In genomic region chr2:190432567-190433231, GRCh38 we compare ENCODE assay signal across 15 cellular contexts. TPM values are rescaled to one million over a fixed set of nuclear protein-coding genes. Genes with fewer than 3 reads are reported as not detected.
DNase-seq lines count a peak whose midpoint lies in the region; ATAC-seq and TF ChIP-seq lines count a peak whose summit lies in the region.
"Had no signal": no experiment of that assay in that cellular context is flagged by ENCODE, and none has a peak within 500 bp of the region (broad histone marks: within the 10 kb centered on the region; RNA-seq: fewer than 3 reads in every experiment).

No MANE protein-coding gene starts in this region.

- H3K4me1 Mint-ChIP-seq in activated T-helper 17 cell treated with anti-CD3 and anti-CD28 coated beads, Interleukin-2, amount 50 U/mL, for 72 hours: peaks cover 26% of the 10 kb centered on the region
- peaks cover 30 to 77% (median 65%) of the 10 kb centered on the region in 4 donors for H3K4me1 Mint-ChIP-seq in naive thymus-derived CD8-positive, alpha-beta T cell

- H3K9me3 Mint-ChIP-seq in activated T-helper 17 cell treated with anti-CD3 and anti-CD28 coated beads, Interleukin-2, amount 50 U/mL, for 72 hours: no peaks in the 10 kb centered on the region
- peaks cover 0 to 5% (median 0%) of the 10 kb centered on the region in 9 donors for H3K9me3 Mint-ChIP-seq in naive thymus-derived CD8-positive, alpha-beta T cell

- peaks cover 38% of the 10 kb centered on the region for H3K36me3 Mint-ChIP-seq in activated T-helper 17 cell treated with anti-CD3 and anti-CD28 coated beads, Interleukin-2, amount 50 U/mL, for 72 hours (ENCODE audit: low read depth)
- H3K36me3 Mint-ChIP-seq in naive thymus-derived CD8-positive, alpha-beta T cell: peaks cover 18 to 52% (median 31%) of the 10 kb centered on the region in 3 donors

- no peak overlapping the region for H3K4me3 ChIP-seq in GM12865 (ENCODE audit: low read depth, low read length)

- no peak for TF ChIP-seq CTCF in GM12865 (IDR thresholded peaks at IDR 0.05; ENCODE audit: insufficient read depth, low read depth, low read length, missing control alignments)
- no peak for TF ChIP-seq CTCF in GM20000 (IDR thresholded peaks at IDR 0.05; ENCODE audit: extremely low read depth, missing control alignments)

- H3K4me3 Mint-ChIP-seq in activated T-helper 17 cell treated with anti-CD3 and anti-CD28 coated beads, Interleukin-2, amount 50 U/mL, for 72 hours: peak overlapping the region; percentile 10
- H3K4me3 Mint-ChIP-seq in naive thymus-derived CD8-positive, alpha-beta T cell: peak overlapping the region in 5 of 10 donors; percentile 1 to 51 (median 28)

- ATAC-seq in activated T-helper 17 cell treated with anti-CD3 and anti-CD28 coated beads, Interleukin-2, amount 50 U/mL, for 72 hours (replicated peaks): peak; percentile 40
- no peak for ATAC-seq in naive thymus-derived CD8-positive, alpha-beta T cell
- no peak for ATAC-seq in GM18858 (IDR thresholded peaks at IDR 0.05; ENCODE audit: unreplicated experiment)
- ATAC-seq: Right ventricle myocardium inferior had no signal

- DNase-seq in GM12865 (ENCODE audit: low read depth) (peak; percentile 32), GM20000 (ENCODE audit: low spot score) (peak; percentile 32), NCI-H446 treated with DMSO at 0.1 percent for 48 hours (lab: John Stamatoyannopoulos, UW) (no peak), NCI-H510A (lab: John Stamatoyannopoulos, UW) (no peak)
- no peak for DNase-seq in naive thymus-derived CD8-positive, alpha-beta T cell
- DNase-seq: activated naive CD4-positive, alpha-beta T cell; C1 segment of cervical spinal cord; EL; naive B cell; NCI-H146; NCI-H526 treated with DMSO at 0.1 percent for 48 hours; stimulated activated CD4-positive, alpha-beta T cell treated with anti-CD3 and anti-CD28 coated beads, Interleukin-2, amount 100 ng/mL, for 24 hours had no signal

- peak overlapping the region; percentile 3 for H3K27ac Mint-ChIP-seq in activated T-helper 17 cell treated with anti-CD3 and anti-CD28 coated beads, Interleukin-2, amount 50 U/mL, for 72 hours
- peak overlapping the region in 8 of 10 donors; percentile 6 to 86 (median 22) for H3K27ac Mint-ChIP-seq in naive thymus-derived CD8-positive, alpha-beta T cell

- POLR2A ChIA-PET in naive thymus-derived CD8-positive, alpha-beta T cell (lab: Charles Lee): no interaction called here

- no peaks in the 10 kb centered on the region for H3K27me3 Mint-ChIP-seq in activated T-helper 17 cell treated with anti-CD3 and anti-CD28 coated beads, Interleukin-2, amount 50 U/mL, for 72 hours
- H3K27me3 Mint-ChIP-seq in naive thymus-derived CD8-positive, alpha-beta T cell: no peaks in the 10 kb centered on the region
- H3K27me3 Mint-ChIP-seq: naive B cell had no signal

RNA-seq across cellular contexts. Expression of gene MFSD6, which starts 24.5 kb away (rescaled TPM):
- 10 to 100 TPM; 33.5 to 41.5 TPM for total RNA-seq in activated T-helper 17 cell treated with anti-CD3 and anti-CD28 coated beads, Interleukin-2, amount 50 U/mL, for 72 hours
- total RNA-seq in naive thymus-derived CD8-positive, alpha-beta T cell: 10 to 100 TPM; 58.2 to 61.3 TPM
- 10 to 100 TPM; 14.7 to 18.5 (median 16.7) TPM for polyA plus RNA-seq in naive thymus-derived CD8-positive, alpha-beta T cell

Comparison
In these comparisons a context has a peak if more than half of its experiments do, and no peak if none do; other contexts are left out.
1. DNase-seq: peak in GM12865 (single experiment) and GM20000 (single experiment); none in naive thymus-derived CD8-positive, alpha-beta T cell (0 of 10), NCI-H446 treated with DMSO at 0.1 percent for 48 hours (single experiment) and NCI-H510A (single experiment).